ENCODE assay signal across 21 cellular contexts in genomic region chr4:174859904-174860303, GRCh38.
DNase-seq lines count a peak whose midpoint lies in the region; ATAC-seq and TF ChIP-seq lines count a peak whose summit lies in the region.
"Had no signal": no experiment of that assay in that cellular context is flagged by ENCODE, and none has a peak within 500 bp of the region (broad histone marks: within the 10 kb centered on the region; RNA-seq: fewer than 3 reads in every experiment).

No MANE protein-coding gene starts in this region.

- H3K27me3 ChIP-seq in SU-DHL-6 (ENCODE audit: low read length) = no peaks in the 10 kb centered on the region
- H3K27me3 ChIP-seq: vagina had no signal

- no peaks in the 10 kb centered on the region for H4K20me1 ChIP-seq in SU-DHL-6 (ENCODE audit: low read depth, low read length)

- no peak overlapping the region for H2AFZ ChIP-seq in SU-DHL-6 (ENCODE audit: low read depth, low read length, severe bottlenecking)
- H2AFZ ChIP-seq: GM23338, PC-9 had no signal

- no peak for DNase-seq in activated CD8-positive, alpha-beta memory T cell treated with anti-CD3 and anti-CD28 coated beads, Interleukin-2, amount 50 U/mL, for 4 hours
- no peak for DNase-seq in pons (ENCODE audit: low spot score)
- no peak for DNase-seq in UCSD-AML1 (lab: John Stamatoyannopoulos, UW; ENCODE audit: unreplicated experiment)
- DNase-seq: ACHN; activated effector memory CD4-positive, alpha-beta T cell treated with Interleukin-2 at 50 U/mL for 16 hours; effector memory CD8-positive, alpha-beta T cell; mammary epithelial cell; NCI-H1436; PC-9; SIG-M5; substantia nigra; T-helper 2 cell; WERI-Rb-1 had no signal

- H3K9me2 ChIP-seq in SU-DHL-6 (replicated peaks; ENCODE audit: insufficient read depth, low read length) = no peaks in the 10 kb centered on the region

- 0 out of 2 replicates have a peak, but pooled peaks cover 4% of the 10 kb centered on the region for H3F3A ChIP-seq in SU-DHL-6 (ENCODE audit: insufficient read depth)

- peak overlapping the region; percentile 3 for H3K4me2 ChIP-seq in SU-DHL-6 (ENCODE audit: low read depth, low read length, poor library complexity, severe bottlenecking)
- H3K4me2 ChIP-seq: GM23338, PC-9 had no signal

- H3K4me3 ChIP-seq in SU-DHL-6 (ENCODE audit: insufficient read depth, low read length, poor library complexity, severe bottlenecking) = no peak overlapping the region
- H3K4me3 ChIP-seq: GM23338, PC-9, vagina had no signal

- H3K36me3 ChIP-seq in SU-DHL-6 (ENCODE audit: low read length) = peaks cover 22% of the 10 kb centered on the region
- H3K36me3 ChIP-seq: vagina, WERI-Rb-1 had no signal

- ATAC-seq in GM18505 (IDR thresholded peaks at IDR 0.05; ENCODE audit: unreplicated experiment) (peak; percentile 48), GM19351 (IDR thresholded peaks at IDR 0.05; ENCODE audit: unreplicated experiment) (peak; percentile 94), HG03025 (IDR thresholded peaks at IDR 0.05; ENCODE audit: low FRiP score, unreplicated experiment) (peak; percentile 86), HG02759 (IDR thresholded peaks at IDR 0.05; ENCODE audit: unreplicated experiment) (no peak)
- ATAC-seq: effector memory CD8-positive, alpha-beta T cell; GM23338 had no signal

- TF ChIP-seq CTCF in SU-DHL-6 (IDR thresholded peaks at IDR 0.05; ENCODE audit: insufficient read depth, low read length, poor library complexity, severe bottlenecking) = no peak

- no peak for TF ChIP-seq POLR2A in GM18505 (IDR thresholded peaks at IDR 0.05; ENCODE audit: borderline replicate concordance, extremely low read depth, insufficient read depth, insufficient read length)

- 0 out of 2 replicates have a peak overlapping the region, but pooled peaks have one; percentile 14 for H3K27ac ChIP-seq in SU-DHL-6 (ENCODE audit: low read depth, low read length)
- H3K27ac ChIP-seq: C4-2B, PC-9, vagina, WERI-Rb-1 had no signal

- no peaks in the 10 kb centered on the region for H3K79me2 ChIP-seq in SU-DHL-6 (ENCODE audit: insufficient read depth, low read length)

- no peaks in the 10 kb centered on the region; the same call in 1 of the 2 replicates for H3K9me3 ChIP-seq in SU-DHL-6 (ENCODE audit: insufficient read depth, low read length)
- H3K9me3 ChIP-seq: vagina had no signal

- no peak overlapping the region for H3K9ac ChIP-seq in SU-DHL-6 (ENCODE audit: low read length)
